In the genomic region with DNA sequence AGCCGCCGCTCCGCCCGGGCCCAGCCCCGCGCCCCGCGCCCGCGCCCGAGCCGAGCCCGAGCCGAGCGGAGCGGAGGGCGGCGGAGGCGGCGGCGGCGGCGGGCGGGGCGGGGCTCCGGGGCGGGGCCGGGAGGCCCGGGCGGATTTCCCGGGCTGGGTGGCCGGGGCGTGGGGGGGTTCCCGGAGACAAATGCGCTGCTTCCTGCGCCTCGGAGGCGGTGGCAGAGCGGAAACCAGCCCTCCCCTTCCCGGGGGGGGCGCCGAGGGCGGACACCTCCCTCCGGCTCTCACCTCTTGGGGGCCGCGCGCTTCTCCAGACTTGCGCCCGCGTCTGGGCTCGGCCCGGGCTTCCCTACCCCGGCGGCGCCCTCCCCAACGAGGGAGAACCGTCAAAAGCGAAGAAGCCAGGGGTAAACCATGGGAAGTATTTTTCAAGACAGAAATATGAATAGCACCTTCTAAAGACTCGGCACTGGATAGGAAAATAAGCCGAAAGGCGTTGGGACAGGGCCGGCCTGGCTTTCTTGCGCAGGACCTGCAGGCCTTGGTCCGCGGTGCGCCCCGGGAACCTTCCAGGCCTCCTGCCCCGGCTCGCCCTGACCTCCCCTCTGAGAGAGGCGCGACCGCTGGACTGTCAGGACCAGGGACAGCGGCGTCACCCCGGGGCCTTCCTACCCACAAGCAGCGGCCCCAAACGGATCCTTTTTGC, we compare ENCODE assay signal across 7 cellular contexts. TPM values are rescaled to one million over a fixed set of nuclear protein-coding genes. Genes with fewer than 3 reads are reported as not detected.
DNase-seq lines count a peak whose midpoint lies in the region; ATAC-seq, FAIRE-seq and TF ChIP-seq lines count a peak whose summit lies in the region.

Gene MAPK11, minus strand, starts transcription at position 79 of the 709 bp plus-strand sequence. CDS start 88 bp downstream, outside the sequence.

- no peak within 1 kb of the TSS for H2AFZ ChIP-seq in HepG2 (ENCODE audit: low read length)

- DNase-seq in GM18507 (ENCODE audit: extremely low spot score, insufficient read length, low read depth) (no peak), M059J (ENCODE audit: low read depth) (peak; percentile 67), coronary artery (ENCODE audit: low spot score) (no peak), HepG2 (ENCODE audit: low spot score) (peak; percentile 47), NCI-H128 (lab: John Stamatoyannopoulos, UW; ENCODE audit: unreplicated experiment) (no peak)
- DNase-seq in activated CD4-positive, alpha-beta T cell treated with anti-CD3 and anti-CD28 coated beads for 48 hours: peak; percentile 77
- DNase-seq in stimulated activated CD4-positive, alpha-beta T cell treated with anti-CD3 and anti-CD28 coated beads, Interleukin-4, amount 100 ng/mL, for 1 hour: peak; percentile 75

- peak; percentile 60 for FAIRE-seq in GM18507 (lab: Jason Lieb, UNC)
- no peak for FAIRE-seq in HepG2 (lab: Jason Lieb, UNC)

- BruUV-seq in HepG2 (replicated peaks; lab: Mats Ljungman, UMichigan): no TSS peak

- in situ Hi-C loops in HepG2 (cut with HindIII; ENCODE audit: extremely low pct_ligation_motif_present, low pct_unique_long_range_greater_than_20kb): no loop called here

- CTCF ChIA-PET in HepG2 (lab: Yijun Ruan, JAX; ENCODE audit: low intra/inter-chr PET ratio, low total read pairs): interaction anchor here (2.3 kb wide), 1 partner anchor 72 kb away, joined by 8 read pairs; the partner anchor contains the start of gene PPP6R2

- TF ChIP-seq EP300 in HepG2 (IDR thresholded peaks at IDR 0.05; ENCODE audit: low read depth in 2 of 2, low read length in 2 of 2): no peak
- no peak for TF ChIP-seq EP300 in HepG2 (CRISPR knock-in tag; IDR thresholded peaks at IDR 0.05; ENCODE audit: borderline replicate concordance)

- POLR2A ChIA-PET in HepG2 (lab: Yijun Ruan, JAX): no interaction called here

- peaks cover 11 to 41% of the 10 kb centered on the region in 2 experiments for H3K27me3 ChIP-seq in HepG2 (ENCODE audit: control insufficient read depth in 1 of 2, insufficient read depth in 2 of 2, low read length in 2 of 2)

- WGBS in HepG2 (ENCODE audit: low lambda C conversion rate): 0% methylated on average over 4 of the region's 77 CpGs

- peak within 1 kb of the TSS; percentile 74 for H3K4me2 ChIP-seq in HepG2 (ENCODE audit: low read depth, low read length)

- TF ChIP-seq CTCF in coronary artery (IDR thresholded peaks at IDR 0.05): no peak
- TF ChIP-seq CTCF in HepG2 (CRISPR knock-in tag; IDR thresholded peaks at IDR 0.05): no peak; the same call in 1 of the 2 replicates

- TF ChIP-seq POLR2A in HepG2 (IDR thresholded peaks at IDR 0.05; ENCODE audit: insufficient read depth in 1 of 2, low read depth in 2 of 2, low read length in 2 of 2): no peak

- ATAC-seq in HepG2: peak; percentile 65

- H3K9me3 ChIP-seq in HepG2 (ENCODE audit: low read length): no peaks in the 10 kb centered on the region

- no peak for TF ChIP-seq RAD21 in HepG2 (CRISPR knock-in tag; IDR thresholded peaks at IDR 0.05)

- H3K27ac ChIP-seq in coronary artery (peak within 1 kb of the TSS in 1 of 2 donors; percentile 72), HepG2 (ENCODE audit: extremely low read length, insufficient read depth, low read length) (no peak within 1 kb of the TSS)

- H3K4me3 ChIP-seq in coronary artery: peak within 1 kb of the TSS; percentile 78
- peak within 1 kb of the TSS; percentile 43 to 62 (median 46); a peak in 5 of 6 replicates for H3K4me3 ChIP-seq in HepG2 (replicated peaks in 1 of 3; ENCODE audit: insufficient read depth in 1 of 3, low read depth in 2 of 3, low read length in 3 of 3)

- no peaks in the 10 kb centered on the region for H3K79me2 ChIP-seq in HepG2 (ENCODE audit: insufficient read depth, low read length)

- no peak within 1 kb of the TSS for H3K9ac ChIP-seq in HepG2 (ENCODE audit: insufficient read depth, low read depth, low read length)

- intact Hi-C loops in HepG2 (cut with micrococcal nuclease; ENCODE audit: unreplicated experiment): loop anchor here (2.0 kb wide), 1 partner anchor 72 kb away; the partner anchor contains the start of gene PPP6R2

- peaks cover 0 to 3% of the 10 kb centered on the region in 2 experiments; a peak in 2 of 5 replicates for H3K36me3 ChIP-seq in HepG2 (replicated peaks in 1 of 2; ENCODE audit: control insufficient read depth in 1 of 2, insufficient read depth in 2 of 2, low read length in 2 of 2)

- H4K20me1 ChIP-seq in HepG2 (ENCODE audit: insufficient read depth, low read length): peaks cover 10% of the 10 kb centered on the region; the same call in 1 of the 2 replicates

- peaks cover 39% of the 10 kb centered on the region for H3K4me1 ChIP-seq in HepG2 (ENCODE audit: insufficient read depth, low read length)

TF ChIP-seq in HepG2, 621 proteins besides CTCF, POLR2A, EP300 and RAD21 (continues in another document):
- TF ChIP-seq GPN1 (CRISPR knock-in tag; IDR thresholded peaks at IDR 0.05; ENCODE audit: borderline replicate concordance): peak; percentile 94; the same call in 1 of the 2 replicates
- peak; percentile 36; the same call in 1 of the 2 replicates for TF ChIP-seq MAX (IDR thresholded peaks at IDR 0.05)
- no peak for TF ChIP-seq USF2 (IDR thresholded peaks at IDR 0.05; ENCODE audit: low read depth, low read length)
- TF ChIP-seq USF2 (CRISPR knock-in tag; IDR thresholded peaks at IDR 0.05; ENCODE audit: borderline replicate concordance): no peak
- peak; percentile 83; the same call in 1 of the 2 replicates for TF ChIP-seq ZNF543 (CRISPR knock-in tag; IDR thresholded peaks at IDR 0.05)
- TF ChIP-seq, protein P1, sequence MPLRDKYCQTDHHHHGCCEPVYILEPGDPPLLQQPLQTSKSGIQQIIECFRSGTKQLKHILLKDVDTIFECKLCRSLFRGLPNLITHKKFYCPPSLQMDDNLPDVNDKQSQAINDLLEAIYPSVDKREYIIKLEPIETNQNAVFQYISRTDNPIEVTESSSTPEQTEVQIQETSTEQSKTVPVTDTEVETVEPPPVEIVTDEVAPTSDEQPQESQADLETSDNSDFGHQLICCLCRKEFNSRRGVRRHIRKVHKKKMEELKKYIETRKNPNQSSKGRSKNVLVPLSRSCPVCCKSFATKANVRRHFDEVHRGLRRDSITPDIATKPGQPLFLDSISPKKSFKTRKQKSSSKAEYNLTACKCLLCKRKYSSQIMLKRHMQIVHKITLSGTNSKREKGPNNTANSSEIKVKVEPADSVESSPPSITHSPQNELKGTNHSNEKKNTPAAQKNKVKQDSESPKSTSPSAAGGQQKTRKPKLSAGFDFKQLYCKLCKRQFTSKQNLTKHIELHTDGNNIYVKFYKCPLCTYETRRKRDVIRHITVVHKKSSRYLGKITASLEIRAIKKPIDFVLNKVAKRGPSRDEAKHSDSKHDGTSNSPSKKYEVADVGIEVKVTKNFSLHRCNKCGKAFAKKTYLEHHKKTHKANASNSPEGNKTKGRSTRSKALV (CRISPR knock-in tag; IDR thresholded peaks at IDR 0.05): peak; percentile 91
- no peak for TF ChIP-seq REXO4 (CRISPR knock-in tag; IDR thresholded peaks at IDR 0.05; ENCODE audit: borderline replicate concordance)

RNA-seq across cellular contexts. Expression of gene MAPK11, which starts in this region (rescaled TPM):
- total RNA-seq in M059J (2014; rRNA removed; shearing (Covaris generic)): 1.7 and 1.9 TPM in 2 replicates
- 0.15 TPM in 1 of 2 replicates, not detected in the other for total RNA-seq in HepG2 (2016; rRNA removed; fragmentation: Illumina TruSeq; extraction: Trizol)
- total RNA-seq in HepG2 (2016; cell fraction: cytosol; rRNA removed; fragmentation: Illumina TruSeq; extraction: Trizol; ENCODE audit: low read depth): not detected in 2 replicates
- total RNA-seq in HepG2 (2016; cell fraction: insoluble cytoplasmic fraction; rRNA removed; fragmentation: Illumina TruSeq; extraction: Trizol): 0.12 and 0.15 TPM in 2 replicates
- 0.10 and 0.19 TPM in 2 replicates for total RNA-seq in HepG2 (2016; cell fraction: membrane; rRNA removed; fragmentation: Illumina TruSeq; extraction: Trizol)
- total RNA-seq in HepG2 (2016; cell fraction: nucleus; rRNA removed; fragmentation: Illumina TruSeq; extraction: Trizol): 0.28 TPM in 1 of 2 replicates, not detected in the other
- 0.17 and 0.46 TPM in 2 replicates for polyA plus RNA-seq in HepG2 (2011; rRNA removed)
- polyA plus RNA-seq in HepG2 (2011; cell fraction: cytosol; rRNA removed): 0.13 and 0.19 TPM in 2 replicates
- 1.9 TPM in 2 replicates for polyA plus RNA-seq in HepG2 (2011; cell fraction: nucleus; rRNA removed)
- 0.21 TPM in 1 of 2 replicates, not detected in the other for polyA plus RNA-seq in HepG2 (2012)
- 0.05 and 0.07 TPM in 2 replicates for polyA plus RNA-seq in HepG2 (2016; cell fraction: cytosol; fragmentation: Illumina TruSeq; extraction: Trizol; ENCODE audit: low read depth)
- polyA plus RNA-seq in HepG2 (2016; cell fraction: insoluble cytoplasmic fraction; fragmentation: Illumina TruSeq; extraction: Trizol; ENCODE audit: low read depth): 0.19 and 0.24 TPM in 2 replicates
- polyA plus RNA-seq in HepG2 (2016; cell fraction: membrane; fragmentation: Illumina TruSeq; extraction: Trizol; ENCODE audit: low read depth): 0.13 TPM in 1 of 2 replicates, not detected in the other
- 0.25 and 0.37 TPM in 2 replicates for polyA plus RNA-seq in HepG2 (2016; cell fraction: nucleus; fragmentation: Illumina TruSeq; extraction: Trizol; ENCODE audit: insufficient read depth, low read depth)
- 0.58 and 0.94 TPM in 2 replicates for polyA minus RNA-seq in HepG2 (2011; rRNA and poly(A)+ RNA removed; ENCODE audit: low replicate concordance)
- not detected in 2 replicates for polyA minus RNA-seq in HepG2 (2011; cell fraction: cytosol; rRNA and poly(A)+ RNA removed)
- polyA minus RNA-seq in HepG2 (2011; cell fraction: nucleus; rRNA and poly(A)+ RNA removed): 0.13 TPM in 1 of 2 replicates, not detected in the other

Comparison
In these comparisons a context has a peak if more than half of its experiments do, and no peak if none do; other contexts are left out.
1. DNase-seq: peak in M059J (single experiment), activated CD4-positive, alpha-beta T cell treated with anti-CD3 and anti-CD28 coated beads for 48 hours (single experiment), HepG2 (single experiment) and stimulated activated CD4-positive, alpha-beta T cell treated with anti-CD3 and anti-CD28 coated beads, Interleukin-4, amount 100 ng/mL, for 1 hour (single experiment); none in GM18507 (single experiment), coronary artery (single experiment) and NCI-H128 (single experiment).